Comparison of ENCODE assay signal across 14 cellular contexts in the genomic region with DNA sequence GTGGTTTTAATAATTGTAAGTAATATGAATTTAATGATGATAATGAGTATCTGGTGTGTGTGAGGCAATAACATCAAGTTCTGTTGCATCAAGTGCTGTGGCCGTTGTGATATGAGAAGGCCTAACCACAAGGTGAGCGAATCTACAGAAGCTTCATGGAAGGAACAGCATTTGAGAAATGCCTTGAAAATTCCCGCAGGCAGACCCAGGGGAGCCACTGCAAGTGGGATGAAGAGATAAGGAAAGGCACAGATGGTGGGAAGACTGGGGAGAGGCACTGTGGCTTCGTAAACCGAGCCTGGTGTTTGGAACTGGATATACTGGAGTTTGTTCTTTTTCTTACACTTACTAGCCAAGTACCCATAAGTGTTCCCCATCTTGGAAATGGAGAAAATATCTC.
A peak's percentile ranks its signal among the peaks of the same experiment; 100 is the strongest.
DNase-seq lines count a peak whose midpoint lies in the region; ATAC-seq and TF ChIP-seq lines count a peak whose summit lies in the region.
"Had no signal": no experiment of that assay in that cellular context is flagged by ENCODE, and none has a peak within 500 bp of the region (broad histone marks: within the 10 kb centered on the region; RNA-seq: fewer than 3 reads in every experiment).

No MANE protein-coding gene starts in this region.

- DNase-seq in Calu3 (no peak), ELF-1 (ENCODE audit: low read depth, low spot score) (peak; percentile 8), RPMI7951 (ENCODE audit: low read depth) (peak; percentile 75), islet precursor cell (peak; percentile 81)
- no peak for DNase-seq in stimulated activated naive CD4-positive, alpha-beta T cell (lab: John Stamatoyannopoulos, UW)
- DNase-seq: AML-193, EL, HCEC 1CT, NCI-H1694, NCI-H446, Peyer's patch, SHP77 treated with DMSO at 0.1 percent for 48 hours had no signal

- BruUV-seq in Calu3 (replicated peaks; lab: Mats Ljungman, UMichigan) = no TSS peak

- H3K4me1 Mint-ChIP-seq in Calu3 (ENCODE audit: low read depth, unreplicated experiment) = peaks cover 85% of the 10 kb centered on the region

- CTCF ChIA-PET in Calu3 (lab: Charles Lee) = no interaction called here

- peaks cover 17% of the 10 kb centered on the region for H3K36me3 Mint-ChIP-seq in Calu3 (ENCODE audit: insufficient read depth, unreplicated experiment)

- TF ChIP-seq CTCF in Calu3 (IDR thresholded peaks at IDR 0.05; ENCODE audit: unreplicated experiment) = no peak

- peak overlapping the region; percentile 97 for H3K27ac Mint-ChIP-seq in Calu3 (ENCODE audit: unreplicated experiment)

- ATAC-seq in HG02852 (IDR thresholded peaks at IDR 0.05; ENCODE audit: unreplicated experiment) (no peak), HG02870 (IDR thresholded peaks at IDR 0.05; ENCODE audit: unreplicated experiment) (no peak)

- H3K27me3 Mint-ChIP-seq in Calu3 (ENCODE audit: unreplicated experiment) = no peaks in the 10 kb centered on the region

- intact Hi-C loops in Calu3 (cut with micrococcal nuclease; ENCODE audit: unreplicated experiment) = no loop called here

- no peaks in the 10 kb centered on the region for H3K9me3 Mint-ChIP-seq in Calu3 (ENCODE audit: low read depth, unreplicated experiment)

- no peak overlapping the region for H3K4me3 Mint-ChIP-seq in Calu3 (ENCODE audit: low read depth, unreplicated experiment)

Comparison
In these comparisons a context has a peak if more than half of its experiments do, and no peak if none do; other contexts are left out.
1. DNase-seq: peak in ELF-1 (single experiment), RPMI7951 (single experiment) and islet precursor cell (single experiment); none in Calu3 (single experiment) and stimulated activated naive CD4-positive, alpha-beta T cell (0 of 6).